In the genomic region with DNA sequence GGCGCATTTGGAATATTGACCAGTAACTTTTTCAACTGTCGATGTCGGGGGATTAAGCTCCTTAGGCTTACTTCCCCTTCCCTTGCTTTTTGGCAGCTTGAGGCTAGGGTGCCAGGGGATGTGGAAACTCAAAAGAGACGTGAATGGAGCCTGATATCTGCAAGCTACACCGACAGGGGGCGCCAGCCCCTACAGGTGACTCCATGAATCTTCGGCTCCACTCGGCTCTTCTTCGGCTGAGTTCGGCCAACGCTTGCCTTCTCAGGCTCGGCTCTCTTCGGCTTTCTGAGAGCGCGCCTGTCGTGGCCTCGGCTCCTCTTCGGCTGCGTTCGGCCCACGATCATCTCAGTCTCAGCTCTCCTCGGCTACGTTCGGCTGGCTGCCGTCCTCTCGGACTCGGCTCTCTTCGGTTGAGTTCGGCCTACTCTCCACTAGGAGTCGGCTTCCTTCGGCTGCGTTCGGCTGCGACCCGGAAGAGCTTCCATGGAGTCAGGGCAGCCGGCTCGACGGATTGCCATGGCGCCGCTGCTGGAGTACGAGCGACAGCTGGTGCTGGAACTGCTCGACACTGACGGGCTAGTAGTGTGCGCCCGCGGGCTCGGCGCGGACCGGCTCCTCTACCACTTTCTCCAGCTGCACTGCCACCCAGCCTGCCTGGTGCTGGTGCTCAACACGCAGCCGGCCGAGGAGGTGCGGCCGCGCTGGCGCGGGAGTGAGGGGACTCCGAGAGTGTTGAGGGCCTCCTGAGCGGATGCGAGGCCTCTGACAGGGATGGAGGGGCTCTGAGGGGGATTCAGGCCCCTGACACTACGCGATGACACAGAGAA, we compare ENCODE assay signal across 8 cellular contexts. TPM values are rescaled to one million over a fixed set of nuclear protein-coding genes. Genes with fewer than 3 reads are reported as not detected.
DNase-seq lines count a peak whose midpoint lies in the region; ATAC-seq and TF ChIP-seq lines count a peak whose summit lies in the region.

Gene ERCC4 (plus strand): TSS at position 472 of the 827 bp plus-strand sequence. CDS start 12 bp downstream, at position 484.

- peak within 1 kb of the TSS; percentile 90 for H3K4me3 Mint-ChIP-seq in CD8-positive, alpha-beta T cell

- peaks cover 26% of the 10 kb centered on the region for H3K4me1 Mint-ChIP-seq in CD8-positive, alpha-beta T cell (ENCODE audit: low read depth)

- peak; percentile 97 to 100 (median 99) for DNase-seq in CD8-positive, alpha-beta T cell
- DNase-seq in NCI-H82 (lab: John Stamatoyannopoulos, UW) (peak; percentile 100), dermis microvascular lymphatic vessel endothelial cell (ENCODE audit: low read depth in 2 of 2) (peak; percentile 91 to 98)
- DNase-seq in activated CD4-positive, alpha-beta T cell treated with anti-CD3 and anti-CD28 coated beads, Interleukin-2, amount 50 U/mL, for 48 hours, result peak; percentile 98 to 99
- peak; percentile 99 for DNase-seq in stimulated activated CD4-positive, alpha-beta T cell treated with anti-CD3 and anti-CD28 coated beads, Interleukin-4, amount 100 ng/mL, for 24 hours

- peak within 1 kb of the TSS; percentile 91 for H3K4me3 ChIP-seq in CD8-positive, alpha-beta T cell (ENCODE audit: low read depth, low read length)
- H3K4me3 ChIP-seq in liver (ENCODE audit: low read depth in 1 of 3, low read length in 3 of 3), result peak within 1 kb of the TSS; percentile 70 to 94 (median 88)

- peak within 1 kb of the TSS; percentile 88 for H3K27ac Mint-ChIP-seq in CD8-positive, alpha-beta T cell

- H3K9me3 ChIP-seq in CD8-positive, alpha-beta T cell (ENCODE audit: low read length), result no peaks in the 10 kb centered on the region
- H3K9me3 ChIP-seq in liver (ENCODE audit: control insufficient read depth in 4 of 4, low read length in 3 of 4), result no peaks in the 10 kb centered on the region

- peak; percentile 4 to 63 for TF ChIP-seq RAD21 in liver (IDR thresholded peaks at IDR 0.05)

- ATAC-seq in CD8-positive, alpha-beta T cell, result peak; percentile 94
- peak; percentile 96 for ATAC-seq in GM19438 (IDR thresholded peaks at IDR 0.05; ENCODE audit: low read depth, unreplicated experiment)
- ATAC-seq in HG03575 (IDR thresholded peaks at IDR 0.05; ENCODE audit: extremely low read depth, insufficient number of reproducible peaks, low FRiP score, unreplicated experiment), result peak; percentile 90

- CTCF ChIA-PET in CD8-positive, alpha-beta T cell (lab: Charles Lee), result interaction anchor here (0.6 to 2.3 kb wide), 17 partner anchors 8 to 607 kb away, joined by 3 to 20 read pairs (median 4); no protein-coding TSS in a partner anchor

- no peaks in the 10 kb centered on the region for H3K36me3 ChIP-seq in CD8-positive, alpha-beta T cell (ENCODE audit: insufficient read depth, low read length)
- H3K36me3 ChIP-seq in liver (ENCODE audit: control insufficient read depth in 4 of 4, insufficient read depth in 3 of 4, low read depth in 1 of 4, low read length in 3 of 4), result peaks cover 0 to 6% (median 0%) of the 10 kb centered on the region in 4 donors

- H3K4me1 ChIP-seq in CD8-positive, alpha-beta T cell (ENCODE audit: insufficient read depth, low read length), result peaks cover 13% of the 10 kb centered on the region
- H3K4me1 ChIP-seq in liver (ENCODE audit: control insufficient read depth in 4 of 4, insufficient read depth in 4 of 4, low read length in 3 of 4), result peaks cover 9 to 22% (median 16%) of the 10 kb centered on the region in 4 donors

- H3K27ac ChIP-seq in CD8-positive, alpha-beta T cell (ENCODE audit: low read depth, low read length), result peak within 1 kb of the TSS; percentile 84
- peak within 1 kb of the TSS; percentile 62 to 74 for H3K27ac ChIP-seq in liver (ENCODE audit: low read depth in 1 of 2, low read length in 2 of 2)

- no peaks in the 10 kb centered on the region for H3K27me3 Mint-ChIP-seq in CD8-positive, alpha-beta T cell (ENCODE audit: low read depth)

- peak; percentile 74 for TF ChIP-seq CTCF in CD8-positive, alpha-beta T cell (IDR thresholded peaks at IDR 0.05)
- peak; percentile 93 for TF ChIP-seq CTCF in liver (IDR thresholded peaks at IDR 0.05; ENCODE audit: low read depth, low read length, missing input control)

- POLR2A ChIA-PET in CD8-positive, alpha-beta T cell (lab: Charles Lee), result interaction anchor here (0.7 to 1.2 kb wide), 4 partner anchors 11 to 710 kb away, joined by 3 to 4 read pairs (median 4); partner anchors contain the start of gene PARN

- peak within 1 kb of the TSS; percentile 94 to 97 for H3K9ac ChIP-seq in liver (ENCODE audit: low read depth in 1 of 2, low read length in 2 of 2)

- H3K9me3 Mint-ChIP-seq in CD8-positive, alpha-beta T cell, result no peaks in the 10 kb centered on the region

- H3K27me3 ChIP-seq in CD8-positive, alpha-beta T cell (ENCODE audit: insufficient read depth, low read length), result no peaks in the 10 kb centered on the region
- no peaks in the 10 kb centered on the region for H3K27me3 ChIP-seq in liver (ENCODE audit: control insufficient read depth in 4 of 4, insufficient read depth in 4 of 4, low read length in 3 of 4)

- intact Hi-C loops in CD8-positive, alpha-beta T cell (cut with DNase I, micrococcal nuclease), result loop anchor here (1.0 to 10.0 kb wide), 12 partner anchors 151 to 1825 kb away; partner anchors contain the start of genes CPPED1 (in 2 of the 2), MRTFB (in 2 of the 2), BFAR (in 1 of the 2) and PARN (in 1 of the 2)

- under 1% methylated on average over 64 of the region's 64 CpGs for WGBS in liver

- H3K36me3 Mint-ChIP-seq in CD8-positive, alpha-beta T cell, result peaks cover 19% of the 10 kb centered on the region

TF ChIP-seq in liver, 16 proteins besides CTCF, POLR2A, EP300 and RAD21:
- TF ChIP-seq JUND (IDR thresholded peaks at IDR 0.05) (peak; percentile 75 to 89), HNF4A (conservative IDR thresholded peaks at IDR 0.05) (peak in 1 of 2 donors; percentile 58), EGR1 (IDR thresholded peaks at IDR 0.05; ENCODE audit: low read depth in 2 of 2) (no peak), HNF4G (IDR thresholded peaks at IDR 0.05) (peak; percentile 93), GABPA (IDR thresholded peaks at IDR 0.05 in 1 of 2, conservative IDR thresholded peaks at IDR 0.05 in 1 of 2) (peak; percentile 68 to 91), FOXA2 (IDR thresholded peaks at IDR 0.05) (peak; percentile 35), TAF1 (conservative IDR thresholded peaks at IDR 0.05) (peak; percentile 14), RXRA (IDR thresholded peaks at IDR 0.05) (peak; percentile 12 to 34), ZBTB33 (IDR thresholded peaks at IDR 0.05) (peak; percentile 96), REST (IDR thresholded peaks at IDR 0.05) (peak; percentile 21), SP1 (IDR thresholded peaks at IDR 0.05) (no peak), NR2F2 (IDR thresholded peaks at IDR 0.05) (peak; percentile 24), YY1 (IDR thresholded peaks at IDR 0.05) (peak; percentile 96), FOXA1 (IDR thresholded peaks at IDR 0.05) (peak; percentile 32)
- TF ChIP-seq, protein P1, sequence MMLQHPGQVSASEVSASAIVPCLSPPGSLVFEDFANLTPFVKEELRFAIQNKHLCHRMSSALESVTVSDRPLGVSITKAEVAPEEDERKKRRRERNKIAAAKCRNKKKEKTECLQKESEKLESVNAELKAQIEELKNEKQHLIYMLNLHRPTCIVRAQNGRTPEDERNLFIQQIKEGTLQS (IDR thresholded peaks at IDR 0.05), result no peak
- TF ChIP-seq, protein P2, sequence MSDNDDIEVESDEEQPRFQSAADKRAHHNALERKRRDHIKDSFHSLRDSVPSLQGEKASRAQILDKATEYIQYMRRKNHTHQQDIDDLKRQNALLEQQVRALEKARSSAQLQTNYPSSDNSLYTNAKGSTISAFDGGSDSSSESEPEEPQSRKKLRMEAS (IDR thresholded peaks at IDR 0.05), result peak; percentile 51

RNA-seq across cellular contexts. Expression of gene ERCC4, which starts in this region (rescaled TPM):
- 10 to 100 TPM in 1 of 2 experiments, 1 to 10 TPM in 1; 8.0 to 10.6 TPM for total RNA-seq in CD8-positive, alpha-beta T cell
- total RNA-seq in dermis microvascular lymphatic vessel endothelial cell (5.6 and 5.9 TPM in 2 replicates), liver (1 to 10 TPM; 3.6 to 6.1 TPM)
- polyA plus RNA-seq in liver, result 10 to 100 TPM in 1 of 2 donors, 1 to 10 TPM in 1; 1.6 to 11.1 TPM

Comparison
In these comparisons a context has a peak if more than half of its experiments do, and no peak if none do; other contexts are left out.
1. Peak in every context shown above with its lines: DNase-seq, ATAC-seq, H3K4me3 ChIP-seq and H3K27ac ChIP-seq.